In genomic region chr1:33365560-33365997, GRCh38 we compare ENCODE assay signal across 9 cellular contexts. TPM values are rescaled to one million over a fixed set of nuclear protein-coding genes. Genes with fewer than 3 reads are reported as not detected.
A peak's percentile ranks its signal among the peaks of the same experiment; 100 is the strongest.
DNase-seq lines count a peak whose midpoint lies in the region; ATAC-seq and TF ChIP-seq lines count a peak whose summit lies in the region.
"Had no signal": no experiment of that assay in that cellular context is flagged by ENCODE, and none has a peak within 500 bp of the region (broad histone marks: within the 10 kb centered on the region; RNA-seq: fewer than 3 reads in every experiment).

No MANE protein-coding gene starts in this region.

- H3K36me3 ChIP-seq in aorta (ENCODE audit: control insufficient read depth in 1 of 2, insufficient read depth in 2 of 2, low read length in 1 of 2), result no peaks in the 10 kb centered on the region

- intact Hi-C loops in aorta (cut with DNase I), result loop anchor here (5.0 to 10.0 kb wide), 5 partner anchors 33 to 249 kb away; partner anchors contain the start of gene ZSCAN20 (in 1 of the 2)

- POLR2A ChIA-PET in WTC11 (lab: Charles Lee), result no interaction called here

- peak overlapping the region; percentile 46 to 86 for H3K27ac ChIP-seq in aorta (ENCODE audit: low read depth in 1 of 2, low read length in 2 of 2)

- H3K27ac Mint-ChIP-seq in WTC11, result no peak overlapping the region
- peak overlapping the region; percentile 93 for H3K27ac Mint-ChIP-seq in nephron progenitor cell
- H3K27ac Mint-ChIP-seq: activated CD4-positive, alpha-beta memory T cell treated with anti-CD3 and anti-CD28 coated beads for 36 hours had no signal

- H3K27me3 Mint-ChIP-seq in WTC11 (ENCODE audit: low read depth), result peaks cover 30% of the 10 kb centered on the region
- no peaks in the 10 kb centered on the region for H3K27me3 Mint-ChIP-seq in nephron progenitor cell (ENCODE audit: low read depth, poor library complexity)
- H3K27me3 Mint-ChIP-seq: activated CD4-positive, alpha-beta memory T cell treated with anti-CD3 and anti-CD28 coated beads for 36 hours had no signal

- no peaks in the 10 kb centered on the region for H3K27me3 ChIP-seq in aorta (ENCODE audit: control insufficient read depth in 1 of 2, insufficient read depth in 2 of 2, low read length in 1 of 2)

- WGBS in aorta, 2 donors, result 19 to 26% methylated on average over 9 of the region's 9 CpGs

- TF ChIP-seq CTCF in WTC11 (IDR thresholded peaks at IDR 0.05) (no peak), fibroblast of villous mesenchyme (IDR thresholded peaks at IDR 0.05; ENCODE audit: insufficient read depth, low read depth, low read length) (no peak), nephron progenitor cell (IDR thresholded peaks at IDR 0.05) (no peak)

- no peak overlapping the region for H3K4me3 Mint-ChIP-seq in WTC11
- peak overlapping the region; percentile 59 for H3K4me3 Mint-ChIP-seq in nephron progenitor cell
- H3K4me3 Mint-ChIP-seq: activated CD4-positive, alpha-beta memory T cell treated with anti-CD3 and anti-CD28 coated beads for 36 hours had no signal

- H3K4me3 ChIP-seq in fibroblast of villous mesenchyme (ENCODE audit: low read depth, low read length) (no peak overlapping the region), aorta (ENCODE audit: low read length in 2 of 2) (no peak overlapping the region)

- H3K4me1 ChIP-seq in aorta (ENCODE audit: control insufficient read depth in 1 of 2, insufficient read depth in 2 of 2, low read length in 2 of 2), result peaks cover 2 to 3% of the 10 kb centered on the region in 2 donors

- H3K9me3 Mint-ChIP-seq in WTC11 (no peaks in the 10 kb centered on the region), nephron progenitor cell (no peaks in the 10 kb centered on the region)
- H3K9me3 Mint-ChIP-seq: activated CD4-positive, alpha-beta memory T cell treated with anti-CD3 and anti-CD28 coated beads for 36 hours had no signal

- H3K36me3 Mint-ChIP-seq in WTC11 (no peaks in the 10 kb centered on the region), nephron progenitor cell (ENCODE audit: low read depth) (peaks cover 36% of the 10 kb centered on the region)
- H3K36me3 Mint-ChIP-seq: activated CD4-positive, alpha-beta memory T cell treated with anti-CD3 and anti-CD28 coated beads for 36 hours had no signal

- H3K4me1 Mint-ChIP-seq in WTC11 (peaks cover 52% of the 10 kb centered on the region), nephron progenitor cell (peaks cover 85% of the 10 kb centered on the region)

- DNase-seq in WTC11 (ENCODE audit: low spot score) (no peak), fibroblast of villous mesenchyme (ENCODE audit: low read depth) (peak; percentile 94), nephron progenitor cell (peak; percentile 61), aorta (no peak), SHP77 (lab: John Stamatoyannopoulos, UW) (no peak), NCI-H345 treated with DMSO at 0.1 percent for 48 hours (lab: John Stamatoyannopoulos, UW; ENCODE audit: unreplicated experiment) (no peak)
- DNase-seq: activated CD4-positive, alpha-beta memory T cell treated with anti-CD3 and anti-CD28 coated beads for 36 hours had no signal

- no peaks in the 10 kb centered on the region for H3K9me3 ChIP-seq in aorta (ENCODE audit: control insufficient read depth, low read length)

- CTCF ChIA-PET in WTC11 (lab: Charles Lee), result interaction anchor here (0.6 to 10.3 kb wide), 5 partner anchors 27 to 90 kb away, joined by 3 to 161 read pairs (median 6); no protein-coding TSS in a partner anchor

- ATAC-seq in WTC11 (no peak), aorta (ENCODE audit: low FRiP score) (no peak), HG02623 (IDR thresholded peaks at IDR 0.05; ENCODE audit: unreplicated experiment) (no peak)

TF ChIP-seq in WTC11, 78 proteins besides CTCF, POLR2A, EP300 and RAD21:
- TF ChIP-seq HMGXB4 (CRISPR knock-in tag; IDR thresholded peaks at IDR 0.05) (0 out of 2 replicates have a peak, but pooled peaks have one; percentile 5), ZBTB21 (CRISPR knock-in tag; IDR thresholded peaks at IDR 0.05; ENCODE audit: borderline replicate concordance) (no peak)

RNA-seq across cellular contexts. Expression of gene A3GALT2, which starts 44.7 kb away (rescaled TPM):
- total RNA-seq in WTC11 (2021) (not detected in 3 replicates), fibroblast of villous mesenchyme (not detected in 2 replicates), aorta (under 1 TPM; 0.36 to 0.81 TPM)
- not detected for polyA plus RNA-seq in aorta
- total RNA-seq: activated CD4-positive, alpha-beta memory T cell treated with anti-CD3 and anti-CD28 coated beads for 36 hours had no signal
- polyA plus RNA-seq: keratinocyte had no signal

Comparison
In these comparisons a context has a peak if more than half of its experiments do, and no peak if none do; other contexts are left out.
1. DNase-seq: peak in fibroblast of villous mesenchyme (single experiment) and nephron progenitor cell (single experiment); none in WTC11 (single experiment), aorta (0 of 2), SHP77 (0 of 2) and NCI-H345 treated with DMSO at 0.1 percent for 48 hours (single experiment).